ENCODE assay signal across 21 cellular contexts in the genomic region with DNA sequence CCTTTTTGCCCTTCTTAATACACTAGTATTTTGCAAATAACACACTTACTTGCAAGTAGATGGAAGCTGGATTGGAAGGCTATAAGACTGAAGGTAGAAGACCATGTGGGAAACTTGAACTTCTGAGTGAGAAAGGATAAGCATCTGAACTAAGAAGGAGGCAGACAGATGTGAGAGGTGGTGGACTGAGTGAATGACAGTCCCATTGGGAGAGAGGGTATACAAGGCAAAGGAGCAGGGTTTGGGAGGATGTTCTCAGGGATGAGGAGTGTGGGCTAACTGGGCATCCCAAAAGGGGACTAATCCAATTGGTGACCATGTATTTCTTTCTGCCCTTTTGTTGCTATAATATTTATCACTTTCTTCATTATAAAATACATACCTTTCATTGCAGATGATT. TPM values are rescaled to one million over a fixed set of nuclear protein-coding genes. Genes with fewer than 3 reads are reported as not detected.
DNase-seq lines count a peak whose midpoint lies in the region; ATAC-seq, FAIRE-seq and TF ChIP-seq lines count a peak whose summit lies in the region.
"Had no signal": no experiment of that assay in that cellular context is flagged by ENCODE, and none has a peak within 500 bp of the region (broad histone marks: within the 10 kb centered on the region; RNA-seq: fewer than 3 reads in every experiment).

No MANE protein-coding gene starts in this region.

- no peaks in the 10 kb centered on the region for H3K79me2 ChIP-seq in SK-N-SH (ENCODE audit: insufficient read depth)

- H3K9me3 Mint-ChIP-seq in WTC11 = peaks cover 5% of the 10 kb centered on the region
- no peaks in the 10 kb centered on the region for H3K9me3 Mint-ChIP-seq in nephron progenitor cell
- H3K9me3 Mint-ChIP-seq: CD4-positive, alpha-beta T cell; CD8-positive, alpha-beta T cell had no signal

- H3K27ac ChIP-seq in A549 = no peak overlapping the region
- no peak overlapping the region for H3K27ac ChIP-seq in SK-N-SH (ENCODE audit: low read depth in 2 of 2, low read length in 1 of 2)
- H3K27ac ChIP-seq: BLaER1 treated with 17β-estradiol and CSF1 and Interleukin-3, amounts not matched to agents 10 nM and 100 nM; C4-2B had no signal

- TF ChIP-seq CTCF in A549 (IDR thresholded peaks at IDR 0.05) = no peak
- TF ChIP-seq CTCF in WTC11 (IDR thresholded peaks at IDR 0.05) = no peak
- TF ChIP-seq CTCF in nephron progenitor cell (IDR thresholded peaks at IDR 0.05) = no peak
- TF ChIP-seq CTCF in SK-N-SH (IDR thresholded peaks at IDR 0.05) = no peak

- TF ChIP-seq RAD21 in A549 (conservative IDR thresholded peaks at IDR 0.05 in 1 of 2, IDR thresholded peaks at IDR 0.05 in 1 of 2) (no peak), SK-N-SH (IDR thresholded peaks at IDR 0.05; ENCODE audit: low read length) (no peak)

- intact Hi-C loops in cardiac septum (cut with DNase I) = no loop called here

- TF ChIP-seq EP300 in A549 (IDR thresholded peaks at IDR 0.05) (no peak), SK-N-SH (IDR thresholded peaks at IDR 0.05; ENCODE audit: borderline replicate concordance in 1 of 2, low read depth in 1 of 2, low read length in 1 of 2) (no peak)

- no peak overlapping the region for H3K4me3 Mint-ChIP-seq in WTC11
- no peak overlapping the region for H3K4me3 Mint-ChIP-seq in nephron progenitor cell
- H3K4me3 Mint-ChIP-seq: B cell; CD4-positive, alpha-beta T cell; CD8-positive, alpha-beta T cell had no signal

- H3K9me2 ChIP-seq in SK-N-SH = no peaks in the 10 kb centered on the region

- H3K27ac Mint-ChIP-seq in WTC11 = no peak overlapping the region
- peak overlapping the region; percentile 44 for H3K27ac Mint-ChIP-seq in nephron progenitor cell
- H3K27ac Mint-ChIP-seq: B cell; CD4-positive, alpha-beta T cell; CD8-positive, alpha-beta T cell had no signal

- H3K4me1 Mint-ChIP-seq in WTC11 = no peaks in the 10 kb centered on the region
- no peaks in the 10 kb centered on the region for H3K4me1 Mint-ChIP-seq in nephron progenitor cell
- H3K4me1 Mint-ChIP-seq: B cell had no signal

- no peak overlapping the region for H3K4me2 ChIP-seq in A549
- H3K4me2 ChIP-seq in SK-N-SH = no peak overlapping the region
- H3K4me2 ChIP-seq: BLaER1 treated with 17β-estradiol and CSF1 and Interleukin-3, amounts not matched to agents 10 nM and 100 nM had no signal

- H3K9me3 ChIP-seq in A549 = no peaks in the 10 kb centered on the region
- H3K9me3 ChIP-seq in SK-N-SH = no peaks in the 10 kb centered on the region
- H3K9me3 ChIP-seq: BLaER1 treated with 17β-estradiol and CSF1 and Interleukin-3, amounts not matched to agents 10 nM and 100 nM; Caco-2 had no signal

- H3K36me3 Mint-ChIP-seq in WTC11 (no peaks in the 10 kb centered on the region), nephron progenitor cell (ENCODE audit: low read depth) (no peaks in the 10 kb centered on the region)
- H3K36me3 Mint-ChIP-seq: CD8-positive, alpha-beta T cell had no signal

- DNase-seq in A549 (ENCODE audit: low read depth in 1 of 2, low spot score in 1 of 2) (no peak), WTC11 (ENCODE audit: low spot score) (no peak), nephron progenitor cell (no peak), SK-N-SH (no peak), cardiac septum (ENCODE audit: low spot score) (no peak)
- DNase-seq: 8988T; AML-193; Caco-2; Calu3; CD4-positive, alpha-beta T cell; CD8-positive, alpha-beta T cell; DMS79 treated with DMSO at 0.1 percent for 48 hours; GF-D8 had no signal

- no peak overlapping the region for H2AFZ ChIP-seq in SK-N-SH (ENCODE audit: low read depth)

- CTCF ChIA-PET in A549 (lab: Yijun Ruan, JAX) = no interaction called here
- CTCF ChIA-PET in WTC11 (lab: Charles Lee) = no interaction called here
- CTCF ChIA-PET in SK-N-SH (lab: Yijun Ruan, JAX) = no interaction called here

- H3F3A ChIP-seq in SK-N-SH (replicated peaks; ENCODE audit: insufficient read depth) = no peaks in the 10 kb centered on the region

- FAIRE-seq in A549 (lab: Jason Lieb, UNC) = no peak
- FAIRE-seq: A204.1, D721Med, G401.6, GM12891, GM19239 had no signal

- H4K20me1 ChIP-seq in SK-N-SH (ENCODE audit: insufficient read depth) = no peaks in the 10 kb centered on the region
- H4K20me1 ChIP-seq: BLaER1 treated with 17β-estradiol and CSF1 and Interleukin-3, amounts not matched to agents 10 nM and 100 nM had no signal

- H3K27me3 ChIP-seq in SK-N-SH (ENCODE audit: insufficient read depth) = no peaks in the 10 kb centered on the region
- H3K27me3 ChIP-seq: BLaER1 treated with 17β-estradiol and CSF1 and Interleukin-3, amounts not matched to agents 10 nM and 100 nM had no signal

- H3K4me3 ChIP-seq in A549 (no peak overlapping the region), SK-N-SH (ENCODE audit: low read depth in 2 of 2, low read length in 1 of 2) (no peak overlapping the region)
- H3K4me3 ChIP-seq: BLaER1 treated with 17β-estradiol and CSF1 and Interleukin-3, amounts not matched to agents 10 nM and 100 nM had no signal

- no peak overlapping the region for H3K9ac ChIP-seq in SK-N-SH
- H3K9ac ChIP-seq: BLaER1 treated with 17β-estradiol and CSF1 and Interleukin-3, amounts not matched to agents 10 nM and 100 nM had no signal

- H3K27me3 Mint-ChIP-seq in WTC11 (ENCODE audit: low read depth) (no peaks in the 10 kb centered on the region), nephron progenitor cell (ENCODE audit: low read depth, poor library complexity) (peaks cover 4% of the 10 kb centered on the region)
- H3K27me3 Mint-ChIP-seq: B cell; CD4-positive, alpha-beta T cell had no signal

- peak; percentile 30 to 53; a peak in 3 of 6 replicates for ATAC-seq in A549
- peak; percentile 32 for ATAC-seq in WTC11
- ATAC-seq: CD8-positive, alpha-beta T cell had no signal

- no peak for TF ChIP-seq POLR2A in A549 (IDR thresholded peaks at IDR 0.05; ENCODE audit: low read length)

- H3K36me3 ChIP-seq in SK-N-SH (replicated peaks in 1 of 2; ENCODE audit: control insufficient read depth in 1 of 2, insufficient read depth in 2 of 2, low read length in 1 of 2) = no peaks in the 10 kb centered on the region
- H3K36me3 ChIP-seq: BLaER1 treated with 17β-estradiol and CSF1 and Interleukin-3, amounts not matched to agents 10 nM and 100 nM had no signal

- H3K4me1 ChIP-seq in A549 = no peaks in the 10 kb centered on the region
- no peaks in the 10 kb centered on the region for H3K4me1 ChIP-seq in SK-N-SH (ENCODE audit: control insufficient read depth in 1 of 2, insufficient read depth in 2 of 2, low read depth in 1 of 2, low read length in 1 of 2)
- H3K4me1 ChIP-seq: BLaER1 treated with 17β-estradiol and CSF1 and Interleukin-3, amounts not matched to agents 10 nM and 100 nM; Caco-2 had no signal

- POLR2A ChIA-PET in A549 (lab: Yijun Ruan, JAX) (no interaction called here), WTC11 (lab: Charles Lee) (interaction anchor here (0.5 kb wide), 1 partner anchor 878 kb away, joined by 5 read pairs; no protein-coding TSS in a partner anchor), SK-N-SH (lab: Yijun Ruan, JAX) (no interaction called here)

TF ChIP-seq in A549, 52 proteins besides CTCF, POLR2A, EP300 and RAD21 (continues in another document):
- TF ChIP-seq POLR2AphosphoS2 (conservative IDR thresholded peaks at IDR 0.05; ENCODE audit: low read length) (no peak), TP53 (CRISPR knock-in tag; IDR thresholded peaks at IDR 0.05) (no peak), TFCP2L1 (CRISPR knock-in tag; IDR thresholded peaks at IDR 0.05) (no peak), ZNF302 (CRISPR knock-in tag; IDR thresholded peaks at IDR 0.05) (no peak)
- TF ChIP-seq, protein P1, sequence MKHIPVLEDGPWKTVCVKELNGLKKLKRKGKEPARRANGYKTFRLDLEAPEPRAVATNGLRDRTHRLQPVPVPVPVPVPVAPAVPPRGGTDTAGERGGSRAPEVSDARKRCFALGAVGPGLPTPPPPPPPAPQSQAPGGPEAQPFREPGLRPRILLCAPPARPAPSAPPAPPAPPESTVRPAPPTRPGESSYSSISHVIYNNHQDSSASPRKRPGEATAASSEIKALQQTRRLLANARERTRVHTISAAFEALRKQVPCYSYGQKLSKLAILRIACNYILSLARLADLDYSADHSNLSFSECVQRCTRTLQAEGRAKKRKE (CRISPR knock-in tag; IDR thresholded peaks at IDR 0.05; ENCODE audit: low read depth) = no peak

TF ChIP-seq in WTC11, 78 proteins besides CTCF, POLR2A, EP300 and RAD21 (continues in another document):
- TF ChIP-seq ATF1 (CRISPR knock-in tag; IDR thresholded peaks at IDR 0.05) = no peak
- TF ChIP-seq ZNF423 (CRISPR knock-in tag; IDR thresholded peaks at IDR 0.05) = no peak
- TF ChIP-seq, protein P2, sequence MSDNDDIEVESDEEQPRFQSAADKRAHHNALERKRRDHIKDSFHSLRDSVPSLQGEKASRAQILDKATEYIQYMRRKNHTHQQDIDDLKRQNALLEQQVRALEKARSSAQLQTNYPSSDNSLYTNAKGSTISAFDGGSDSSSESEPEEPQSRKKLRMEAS (CRISPR knock-in tag; IDR thresholded peaks at IDR 0.05) = no peak
- no peak for TF ChIP-seq NR3C1 (CRISPR knock-in tag; conservative IDR thresholded peaks at IDR 0.05; ENCODE audit: low read depth)

TF ChIP-seq in SK-N-SH, 30 proteins besides CTCF, POLR2A, EP300 and RAD21 (continues in another document):
- TF ChIP-seq ELF1 (IDR thresholded peaks at IDR 0.05) (no peak), SMC3 (IDR thresholded peaks at IDR 0.05; ENCODE audit: low read depth, low read length) (no peak), MXI1 (IDR thresholded peaks at IDR 0.05; ENCODE audit: low read depth, low read length) (no peak), POLR2AphosphoS5 (IDR thresholded peaks at IDR 0.05; ENCODE audit: low read depth, low read length) (no peak)
- TF ChIP-seq, protein P3, sequence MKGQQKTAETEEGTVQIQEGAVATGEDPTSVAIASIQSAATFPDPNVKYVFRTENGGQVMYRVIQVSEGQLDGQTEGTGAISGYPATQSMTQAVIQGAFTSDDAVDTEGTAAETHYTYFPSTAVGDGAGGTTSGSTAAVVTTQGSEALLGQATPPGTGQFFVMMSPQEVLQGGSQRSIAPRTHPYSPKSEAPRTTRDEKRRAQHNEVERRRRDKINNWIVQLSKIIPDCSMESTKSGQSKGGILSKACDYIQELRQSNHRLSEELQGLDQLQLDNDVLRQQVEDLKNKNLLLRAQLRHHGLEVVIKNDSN (IDR thresholded peaks at IDR 0.05; ENCODE audit: borderline replicate concordance, low read depth) = no peak

RNA-seq across cellular contexts. Expression of a gene that starts 20.4 kb away (rescaled TPM):
- polyA plus RNA-seq in A549 (2011; rRNA removed) (26.0 and 39.3 TPM in 2 replicates), A549 (2017; fragmentation: RNase III; extraction: RNeasy Plus Mini Kit Qiagen cat#74134 plus additional on column Dnase treatment) (12.6 to 16.3 TPM (median 12.8 TPM) in 3 replicates), SK-N-SH (2012; rRNA removed) (4.6 and 5.1 TPM in 2 replicates)
- 5.7 and 6.4 TPM in 2 replicates for polyA plus RNA-seq in A549 (2012; cell fraction: cytosol; rRNA removed)
- 2.7 and 5.7 TPM in 2 replicates for polyA plus RNA-seq in A549 (2012; cell fraction: nucleus; rRNA removed)
- polyA minus RNA-seq in A549 (2011; rRNA and poly(A)+ RNA removed) = 17.4 and 18.7 TPM in 2 replicates
- total RNA-seq in WTC11 (2021) (37.9 to 59.9 TPM (median 40.6 TPM) in 3 replicates), cardiac septum (48.9 TPM)
- 6.4 and 7.1 TPM in 2 replicates for polyA plus RNA-seq in SK-N-SH (2012; cell fraction: cytosol; rRNA removed)
- 8.3 and 12.1 TPM in 2 replicates for polyA plus RNA-seq in SK-N-SH (2012; cell fraction: nucleus; rRNA removed)
